ENCODE assay signal across 1 cellular context in the genomic region with DNA sequence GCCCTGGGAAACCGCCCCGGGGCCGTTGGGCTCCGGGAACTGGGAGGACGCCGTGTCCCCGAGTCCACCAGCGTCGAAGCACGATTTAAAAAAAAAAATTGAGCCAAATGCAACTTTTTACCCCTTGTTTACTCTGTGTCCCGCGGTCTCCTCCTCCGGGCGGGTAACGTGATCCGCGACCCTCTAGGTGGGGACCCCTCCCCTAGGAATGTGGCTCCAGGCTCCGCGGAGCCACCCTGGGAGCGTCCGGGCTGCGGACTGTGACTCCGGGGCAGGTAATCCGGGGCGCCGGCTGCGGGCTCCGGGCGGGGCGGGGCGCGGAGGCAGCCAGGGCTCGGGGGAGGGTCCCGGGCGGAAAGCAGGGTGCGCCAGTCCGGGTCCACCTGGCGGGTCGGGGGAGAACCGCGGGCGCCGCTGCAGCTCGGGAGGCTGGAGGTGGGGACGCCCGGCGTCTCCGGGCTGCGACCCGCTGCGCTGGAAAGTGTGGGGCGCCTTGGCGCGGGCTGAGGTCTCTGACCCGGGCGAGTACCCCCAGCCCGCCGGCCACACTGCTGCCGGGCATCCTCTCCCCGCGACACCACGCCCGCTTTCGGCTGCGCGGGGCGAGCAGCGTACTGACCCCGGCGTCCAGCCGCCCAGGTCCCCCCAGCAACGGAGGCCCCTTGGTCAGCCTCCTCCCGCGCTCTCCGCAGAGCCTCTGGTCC.
TF ChIP-seq lines count a peak whose summit lies in the region.

No MANE protein-coding gene starts in this region.

TF ChIP-seq in HepG2, 621 proteins besides CTCF, POLR2A, EP300 and RAD21 (continued from another document and continues in another):
- TF ChIP-seq TFE3 (CRISPR knock-in tag; IDR thresholded peaks at IDR 0.05) (peak; percentile 67), TFDP2 (CRISPR knock-in tag; IDR thresholded peaks at IDR 0.05) (no peak), SKIL (CRISPR knock-in tag; IDR thresholded peaks at IDR 0.05; ENCODE audit: borderline replicate concordance) (peak; percentile 42; the same call in 1 of the 2 replicates), WIZ (CRISPR knock-in tag; IDR thresholded peaks at IDR 0.05) (no peak), ZNF563 (CRISPR knock-in tag; IDR thresholded peaks at IDR 0.05) (peak; percentile 25; the same call in 1 of the 2 replicates), ZNF33B (CRISPR knock-in tag; IDR thresholded peaks at IDR 0.05) (no peak), ZSCAN12 (CRISPR knock-in tag; IDR thresholded peaks at IDR 0.05) (no peak), GZF1 (CRISPR knock-in tag; IDR thresholded peaks at IDR 0.05) (no peak; the same call in 1 of the 2 replicates), SP2 (CRISPR knock-in tag; IDR thresholded peaks at IDR 0.05) (no peak), KAT8 (CRISPR knock-in tag; IDR thresholded peaks at IDR 0.05) (no peak), MTF1 (CRISPR knock-in tag; IDR thresholded peaks at IDR 0.05) (0 out of 2 replicates have a peak, but pooled peaks have one; percentile 33), SNRNP70 (IDR thresholded peaks at IDR 0.05; ENCODE audit: low read depth, low read length) (no peak), RAD51 (IDR thresholded peaks at IDR 0.05; ENCODE audit: borderline replicate concordance) (no peak), ZFAT (CRISPR knock-in tag; conservative IDR thresholded peaks at IDR 0.05) (no peak), KAT2B (IDR thresholded peaks at IDR 0.05; ENCODE audit: borderline replicate concordance, low read depth, low read length) (no peak), DBP (CRISPR knock-in tag; IDR thresholded peaks at IDR 0.05; ENCODE audit: not compliant biosample characterization) (peak; percentile 48), PRDM10 (CRISPR knock-in tag; IDR thresholded peaks at IDR 0.05; ENCODE audit: low read depth) (no peak), ZNF263 (CRISPR knock-in tag; IDR thresholded peaks at IDR 0.05) (peak; percentile 36; the same call in 1 of the 2 replicates), ZNF773 (CRISPR knock-in tag; IDR thresholded peaks at IDR 0.05; ENCODE audit: borderline replicate concordance) (0 out of 2 replicates have a peak, but pooled peaks have one; percentile 10), PCBP2 (optimal IDR thresholded peaks at IDR 0.05; ENCODE audit: low read depth, low read length, poor library complexity, severe bottlenecking) (no peak), STAT5B (CRISPR knock-in tag; IDR thresholded peaks at IDR 0.05) (no peak), ARID3A (IDR thresholded peaks at IDR 0.05; ENCODE audit: low read depth, low read length) (no peak), ZNF614 (CRISPR knock-in tag; IDR thresholded peaks at IDR 0.05; ENCODE audit: borderline replicate concordance) (no peak), FOXO4 (CRISPR knock-in tag; conservative IDR thresholded peaks at IDR 0.05) (no peak), ZBTB20 (CRISPR knock-in tag; IDR thresholded peaks at IDR 0.05; ENCODE audit: borderline replicate concordance, low read depth) (0 out of 2 replicates have a peak, but pooled peaks have one; percentile 5)
- TF ChIP-seq, protein P1, sequence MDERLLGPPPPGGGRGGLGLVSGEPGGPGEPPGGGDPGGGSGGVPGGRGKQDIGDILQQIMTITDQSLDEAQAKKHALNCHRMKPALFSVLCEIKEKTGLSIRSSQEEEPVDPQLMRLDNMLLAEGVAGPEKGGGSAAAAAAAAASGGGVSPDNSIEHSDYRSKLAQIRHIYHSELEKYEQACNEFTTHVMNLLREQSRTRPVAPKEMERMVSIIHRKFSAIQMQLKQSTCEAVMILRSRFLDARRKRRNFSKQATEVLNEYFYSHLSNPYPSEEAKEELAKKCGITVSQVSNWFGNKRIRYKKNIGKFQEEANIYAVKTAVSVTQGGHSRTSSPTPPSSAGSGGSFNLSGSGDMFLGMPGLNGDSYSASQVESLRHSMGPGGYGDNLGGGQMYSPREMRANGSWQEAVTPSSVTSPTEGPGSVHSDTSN (CRISPR knock-in tag; IDR thresholded peaks at IDR 0.05) = no peak
- TF ChIP-seq, protein P2, sequence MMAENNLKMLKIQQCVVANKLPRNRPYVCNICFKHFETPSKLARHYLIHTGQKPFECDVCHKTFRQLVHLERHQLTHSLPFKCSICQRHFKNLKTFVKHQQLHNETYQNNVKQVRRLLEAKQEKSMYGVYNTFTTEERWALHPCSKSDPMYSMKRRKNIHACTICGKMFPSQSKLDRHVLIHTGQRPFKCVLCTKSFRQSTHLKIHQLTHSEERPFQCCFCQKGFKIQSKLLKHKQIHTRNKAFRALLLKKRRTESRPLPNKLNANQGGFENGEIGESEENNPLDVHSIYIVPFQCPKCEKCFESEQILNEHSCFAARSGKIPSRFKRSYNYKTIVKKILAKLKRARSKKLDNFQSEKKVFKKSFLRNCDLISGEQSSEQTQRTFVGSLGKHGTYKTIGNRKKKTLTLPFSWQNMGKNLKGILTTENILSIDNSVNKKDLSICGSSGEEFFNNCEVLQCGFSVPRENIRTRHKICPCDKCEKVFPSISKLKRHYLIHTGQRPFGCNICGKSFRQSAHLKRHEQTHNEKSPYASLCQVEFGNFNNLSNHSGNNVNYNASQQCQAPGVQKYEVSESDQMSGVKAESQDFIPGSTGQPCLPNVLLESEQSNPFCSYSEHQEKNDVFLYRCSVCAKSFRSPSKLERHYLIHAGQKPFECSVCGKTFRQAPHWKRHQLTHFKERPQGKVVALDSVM (CRISPR knock-in tag; IDR thresholded peaks at IDR 0.05) = peak; percentile 56; the same call in 1 of the 2 replicates
- TF ChIP-seq, protein P3, sequence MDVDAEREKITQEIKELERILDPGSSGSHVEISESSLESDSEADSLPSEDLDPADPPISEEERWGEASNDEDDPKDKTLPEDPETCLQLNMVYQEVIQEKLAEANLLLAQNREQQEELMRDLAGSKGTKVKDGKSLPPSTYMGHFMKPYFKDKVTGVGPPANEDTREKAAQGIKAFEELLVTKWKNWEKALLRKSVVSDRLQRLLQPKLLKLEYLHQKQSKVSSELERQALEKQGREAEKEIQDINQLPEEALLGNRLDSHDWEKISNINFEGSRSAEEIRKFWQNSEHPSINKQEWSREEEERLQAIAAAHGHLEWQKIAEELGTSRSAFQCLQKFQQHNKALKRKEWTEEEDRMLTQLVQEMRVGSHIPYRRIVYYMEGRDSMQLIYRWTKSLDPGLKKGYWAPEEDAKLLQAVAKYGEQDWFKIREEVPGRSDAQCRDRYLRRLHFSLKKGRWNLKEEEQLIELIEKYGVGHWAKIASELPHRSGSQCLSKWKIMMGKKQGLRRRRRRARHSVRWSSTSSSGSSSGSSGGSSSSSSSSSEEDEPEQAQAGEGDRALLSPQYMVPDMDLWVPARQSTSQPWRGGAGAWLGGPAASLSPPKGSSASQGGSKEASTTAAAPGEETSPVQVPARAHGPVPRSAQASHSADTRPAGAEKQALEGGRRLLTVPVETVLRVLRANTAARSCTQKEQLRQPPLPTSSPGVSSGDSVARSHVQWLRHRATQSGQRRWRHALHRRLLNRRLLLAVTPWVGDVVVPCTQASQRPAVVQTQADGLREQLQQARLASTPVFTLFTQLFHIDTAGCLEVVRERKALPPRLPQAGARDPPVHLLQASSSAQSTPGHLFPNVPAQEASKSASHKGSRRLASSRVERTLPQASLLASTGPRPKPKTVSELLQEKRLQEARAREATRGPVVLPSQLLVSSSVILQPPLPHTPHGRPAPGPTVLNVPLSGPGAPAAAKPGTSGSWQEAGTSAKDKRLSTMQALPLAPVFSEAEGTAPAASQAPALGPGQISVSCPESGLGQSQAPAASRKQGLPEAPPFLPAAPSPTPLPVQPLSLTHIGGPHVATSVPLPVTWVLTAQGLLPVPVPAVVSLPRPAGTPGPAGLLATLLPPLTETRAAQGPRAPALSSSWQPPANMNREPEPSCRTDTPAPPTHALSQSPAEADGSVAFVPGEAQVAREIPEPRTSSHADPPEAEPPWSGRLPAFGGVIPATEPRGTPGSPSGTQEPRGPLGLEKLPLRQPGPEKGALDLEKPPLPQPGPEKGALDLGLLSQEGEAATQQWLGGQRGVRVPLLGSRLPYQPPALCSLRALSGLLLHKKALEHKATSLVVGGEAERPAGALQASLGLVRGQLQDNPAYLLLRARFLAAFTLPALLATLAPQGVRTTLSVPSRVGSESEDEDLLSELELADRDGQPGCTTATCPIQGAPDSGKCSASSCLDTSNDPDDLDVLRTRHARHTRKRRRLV (CRISPR knock-in tag; IDR thresholded peaks at IDR 0.05) = no peak
